In genomic region chrX:69493193-69493592, GRCh38 we compare ENCODE assay signal across 8 cellular contexts. TPM values are rescaled to one million over a fixed set of nuclear protein-coding genes. Genes with fewer than 3 reads are reported as not detected.
DNase-seq lines count a peak whose midpoint lies in the region; ATAC-seq, FAIRE-seq and TF ChIP-seq lines count a peak whose summit lies in the region.

No MANE protein-coding gene starts in this region.

- H3K4ac ChIP-seq in mesenchymal stem cell (ENCODE audit: low read depth in 1 of 2, low read length in 2 of 2) = no peak overlapping the region

- FAIRE-seq in bronchial epithelial cell (lab: Jason Lieb, UNC) = no peak

- no peak overlapping the region for H2AK5ac ChIP-seq in mesenchymal stem cell (ENCODE audit: low read length, severe bottlenecking)

- no peak overlapping the region for H2AFZ ChIP-seq in mesenchymal stem cell (ENCODE audit: low read depth, low read length)

- H3K27ac ChIP-seq in mesenchymal stem cell (ENCODE audit: low read length, poor library complexity, severe bottlenecking) = no peak overlapping the region

- peaks cover 4% of the 10 kb centered on the region for H3K9me3 ChIP-seq in mesenchymal stem cell (ENCODE audit: control insufficient read depth, low read length)

- no peak for ATAC-seq in GM19035 (IDR thresholded peaks at IDR 0.05; ENCODE audit: unreplicated experiment)
- ATAC-seq in GM21576 (IDR thresholded peaks at IDR 0.05; ENCODE audit: unreplicated experiment) = no peak

- peak; percentile 41 for TF ChIP-seq CTCF in bronchial epithelial cell (IDR thresholded peaks at IDR 0.05; ENCODE audit: insufficient read depth, low read length, severe bottlenecking)
- TF ChIP-seq CTCF in nephron progenitor cell (IDR thresholded peaks at IDR 0.05) = peak; percentile 21

- H3K23ac ChIP-seq in mesenchymal stem cell (ENCODE audit: low read length in 2 of 2) = no peak overlapping the region

- H3K4me1 ChIP-seq in mesenchymal stem cell (ENCODE audit: control insufficient read depth, insufficient read depth, low read depth, low read length) = no peaks in the 10 kb centered on the region

- H3K4me3 ChIP-seq in bronchial epithelial cell (ENCODE audit: low read depth, low read length) = no peak overlapping the region
- H3K4me3 ChIP-seq in mesenchymal stem cell (ENCODE audit: insufficient read depth in 1 of 2, low read depth in 1 of 2, low read length in 2 of 2) = no peak overlapping the region

- no peaks in the 10 kb centered on the region for H3K36me3 Mint-ChIP-seq in nephron progenitor cell (ENCODE audit: low read depth)

- H3K27me3 ChIP-seq in bronchial epithelial cell (ENCODE audit: control insufficient read depth, insufficient read depth, low read length) = no peaks in the 10 kb centered on the region
- H3K27me3 ChIP-seq in mesenchymal stem cell (ENCODE audit: control insufficient read depth in 1 of 2, insufficient read depth in 1 of 2, low read length in 2 of 2) = peaks cover 0 to 90% of the 10 kb centered on the region in 2 experiments

- H3K9ac ChIP-seq in mesenchymal stem cell (ENCODE audit: low read length) = no peak overlapping the region

- WGBS in mesenchymal stem cell = 14% methylated on average over 4 of the region's 5 CpGs

- peaks cover 18% of the 10 kb centered on the region for H3K27me3 Mint-ChIP-seq in nephron progenitor cell (ENCODE audit: low read depth, poor library complexity)

- H4K8ac ChIP-seq in mesenchymal stem cell (ENCODE audit: low read length) = no peak overlapping the region

- no peak overlapping the region for H2BK15ac ChIP-seq in mesenchymal stem cell (ENCODE audit: low read depth, poor library complexity, severe bottlenecking)

- H3K36me3 ChIP-seq in bronchial epithelial cell (ENCODE audit: control insufficient read depth, insufficient read depth, low read length) (no peaks in the 10 kb centered on the region), mesenchymal stem cell (ENCODE audit: control insufficient read depth in 1 of 2, insufficient read depth in 2 of 2, low read depth in 1 of 2, low read length in 2 of 2) (no peaks in the 10 kb centered on the region)

- H3K79me1 ChIP-seq in mesenchymal stem cell (replicated peaks; ENCODE audit: low read length, poor library complexity, severe bottlenecking) = no peaks in the 10 kb centered on the region

- peak; percentile 51 for DNase-seq in stimulated activated CD4-positive, alpha-beta T cell treated with anti-CD3 and anti-CD28 coated beads, Interleukin-15, amount 100 ng/mL, for 24 hours
- DNase-seq in stimulated activated CD4-positive, alpha-beta T cell treated with anti-CD3 and anti-CD28 coated beads, Interleukin-12 subunit alpha, Interleukin-12 subunit beta, amount 100 ng/mL, for 4 hours = no peak
- peak; percentile 53 for DNase-seq in NCI-H460 (ENCODE audit: extremely low read depth, low read depth)
- DNase-seq in bronchial epithelial cell (ENCODE audit: low read depth) = peak; percentile 23
- DNase-seq in nephron progenitor cell = peak; percentile 61
- DNase-seq in mesenchymal stem cell = no peak

- no peak overlapping the region for H3K18ac ChIP-seq in mesenchymal stem cell (ENCODE audit: low read depth in 1 of 2, low read length in 2 of 2)

- H3K27ac Mint-ChIP-seq in nephron progenitor cell = no peak overlapping the region

- H3K9me3 Mint-ChIP-seq in nephron progenitor cell = peaks cover 26% of the 10 kb centered on the region

- no peak overlapping the region for H4K91ac ChIP-seq in mesenchymal stem cell (ENCODE audit: low read length)

- no peak overlapping the region for H2BK5ac ChIP-seq in mesenchymal stem cell (ENCODE audit: low read depth, low read length, poor library complexity, severe bottlenecking)

- no peaks in the 10 kb centered on the region for H3K4me1 Mint-ChIP-seq in nephron progenitor cell

- H3K4me3 Mint-ChIP-seq in nephron progenitor cell = no peak overlapping the region

- no peak overlapping the region for H2BK120ac ChIP-seq in mesenchymal stem cell (ENCODE audit: low read depth, low read length)

- no peak overlapping the region for H3K4me2 ChIP-seq in mesenchymal stem cell (ENCODE audit: low read length, poor library complexity, severe bottlenecking)

- H3K14ac ChIP-seq in mesenchymal stem cell (ENCODE audit: low read length in 2 of 2) = no peak overlapping the region

- no peak overlapping the region for H2BK12ac ChIP-seq in mesenchymal stem cell (ENCODE audit: low read length in 2 of 2)

RNA-seq across cellular contexts. Expression of gene NALF2, which starts 10.9 kb away (rescaled TPM):
- total RNA-seq in NCI-H460 (2014; rRNA removed; shearing (Covaris generic)) = 3.3 and 3.6 TPM in 2 replicates
- polyA plus RNA-seq in NCI-H460 (2014; cell fraction: nucleus; rRNA removed) = 2.5 and 4.9 TPM in 2 replicates
- 0.79 and 2.8 TPM in 2 replicates for total RNA-seq in bronchial epithelial cell
- polyA plus RNA-seq in mesenchymal stem cell (2013, experiment 1 of 2) = not detected
- not detected for polyA plus RNA-seq in mesenchymal stem cell (2013, experiment 2 of 2)

Comparison
In these comparisons a context has a peak if more than half of its experiments do, and no peak if none do; other contexts are left out.
1. DNase-seq: peak in stimulated activated CD4-positive, alpha-beta T cell treated with anti-CD3 and anti-CD28 coated beads, Interleukin-15, amount 100 ng/mL, for 24 hours (single experiment), NCI-H460 (single experiment), bronchial epithelial cell (single experiment) and nephron progenitor cell (single experiment); none in stimulated activated CD4-positive, alpha-beta T cell treated with anti-CD3 and anti-CD28 coated beads, Interleukin-12 subunit alpha, Interleukin-12 subunit beta, amount 100 ng/mL, for 4 hours (single experiment) and mesenchymal stem cell (single experiment).